In the genomic region with DNA sequence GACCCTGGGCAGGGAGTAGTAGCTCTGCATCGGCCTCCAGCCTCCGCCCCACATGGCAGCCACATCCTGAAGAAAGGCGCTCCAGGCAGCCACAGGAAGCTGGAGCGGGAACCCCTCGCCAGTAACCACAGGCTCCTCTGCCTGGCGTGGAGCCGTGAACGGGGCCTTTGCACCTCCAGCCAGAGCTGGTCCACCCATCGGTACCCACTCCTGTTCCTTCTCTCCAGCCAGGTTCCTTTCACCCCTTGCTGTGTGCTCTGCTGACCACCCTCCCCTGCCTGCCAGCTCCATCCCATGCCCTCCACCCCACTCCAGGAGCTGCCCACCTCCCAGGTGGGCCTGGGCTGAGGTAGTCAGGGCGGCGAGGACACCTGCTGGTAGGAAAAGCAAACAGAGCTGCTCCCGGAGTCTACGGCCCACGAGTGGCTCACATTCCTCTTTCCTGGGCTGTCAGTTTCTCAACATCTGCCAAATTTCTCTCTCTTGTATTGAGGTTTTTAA, we compare ENCODE assay signal across 8 cellular contexts. TPM values are rescaled to one million over a fixed set of nuclear protein-coding genes. Genes with fewer than 3 reads are reported as not detected.
DNase-seq lines count a peak whose midpoint lies in the region; ATAC-seq, FAIRE-seq and TF ChIP-seq lines count a peak whose summit lies in the region.

No MANE protein-coding gene starts in this region.

- no peaks in the 10 kb centered on the region for H3K36me3 ChIP-seq in kidney (ENCODE audit: control insufficient read depth in 1 of 2, insufficient read depth in 2 of 2, low read length in 2 of 2)

- in situ Hi-C loops in KBM-7 (cut with MboI; ENCODE audit: low pct_unique_long_range_greater_than_20kb, low sequenced_read_pairs): no loop called here

- H3K27ac ChIP-seq in kidney (ENCODE audit: low read depth in 2 of 2, low read length in 2 of 2) (no peak overlapping the region), temporal lobe (ENCODE audit: low read depth, low read length) (peak overlapping the region; percentile 7)

- no peak for FAIRE-seq in kidney (lab: Jason Lieb, UNC)

- H3K9ac ChIP-seq in kidney (ENCODE audit: low read length in 2 of 2): no peak overlapping the region

- peak; percentile 49 for TF ChIP-seq CTCF in kidney (IDR thresholded peaks at IDR 0.05; ENCODE audit: borderline replicate concordance, extremely low read depth, insufficient read depth)

- DNase-seq in DMS114 treated with DMSO at 0.1 percent for 48 hours (lab: John Stamatoyannopoulos, UW; ENCODE audit: unreplicated experiment): peak; percentile 5
- peak; percentile 54 for DNase-seq in KBM-7
- DNase-seq in amniotic epithelial cell (ENCODE audit: low read depth): peak; percentile 54
- DNase-seq in kidney: peak; percentile 69
- no peak for DNase-seq in activated gamma-delta T cell treated with Interleukin-2 at 50 U/mL for 16 hours

- no peaks in the 10 kb centered on the region for H3K9me3 ChIP-seq in kidney (ENCODE audit: control insufficient read depth in 1 of 2, low read length in 2 of 2)

- intact Hi-C loops in kidney (cut with DNase I): no loop called here

- peaks cover 5 to 9% of the 10 kb centered on the region in 2 donors for H3K4me1 ChIP-seq in kidney (ENCODE audit: control insufficient read depth in 1 of 2, insufficient read depth in 1 of 2, low read depth in 1 of 2, low read length in 2 of 2)

- no peak for ATAC-seq in GM18867 (IDR thresholded peaks at IDR 0.05; ENCODE audit: unreplicated experiment)
- ATAC-seq in HG02884 (IDR thresholded peaks at IDR 0.05; ENCODE audit: unreplicated experiment): no peak

- H3K4me3 ChIP-seq in kidney (ENCODE audit: low read length in 2 of 2): peak overlapping the region in 1 of 2 donors; percentile 75

RNA-seq across cellular contexts. Expression of a gene that starts 2.7 kb away (rescaled TPM):
- 39.5 TPM for total RNA-seq in kidney
- 5.2 TPM for polyA plus RNA-seq in kidney (ENCODE audit: insufficient read depth, low read depth, low replicate concordance)
- total RNA-seq in temporal lobe: 21.4 TPM

RNA-seq across cellular contexts. Expression of a gene that starts 6.4 kb away (rescaled TPM):
- 41.6 TPM for total RNA-seq in kidney
- polyA plus RNA-seq in kidney (ENCODE audit: insufficient read depth, low read depth, low replicate concordance): 86.3 TPM
- total RNA-seq in temporal lobe: 18.4 TPM
